27 cellular contexts compared by ENCODE assay signal in the genomic region with DNA sequence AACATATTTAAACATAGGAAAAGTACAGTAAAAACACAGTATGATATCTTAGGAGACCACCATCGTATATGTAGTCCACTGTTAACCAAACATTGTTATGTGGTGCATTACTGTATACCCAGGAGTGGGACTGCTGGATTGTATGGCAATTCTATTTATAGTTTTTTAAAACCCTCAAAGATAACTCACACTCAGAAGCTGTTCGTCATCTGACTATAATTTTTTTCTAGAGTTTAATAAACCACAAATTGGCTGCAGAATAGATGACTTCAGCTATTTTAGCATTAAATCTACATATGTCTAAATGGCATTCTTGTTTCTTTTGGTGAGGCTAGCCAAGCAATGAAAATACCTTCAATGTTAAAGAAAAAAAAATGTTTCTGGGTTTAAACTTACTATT.
"Had no signal": no experiment of that assay in that cellular context is flagged by ENCODE, and none has a peak within 500 bp of the region (broad histone marks: within the 10 kb centered on the region; RNA-seq: fewer than 3 reads in every experiment).

No MANE protein-coding gene starts in this region.

- H3K27me3 ChIP-seq: colonic mucosa, ovary, sigmoid colon, spleen, transverse colon, upper lobe of right lung, vagina had no signal

- H3K27ac ChIP-seq: colonic mucosa, epithelial cell of prostate, lower lobe of right lung, ovary, psoas muscle, sigmoid colon, skin epidermis, spleen, thoracic aorta, transverse colon, upper lobe of right lung, vagina had no signal

- H3K4me1 ChIP-seq: colonic mucosa, lower lobe of right lung, psoas muscle, sigmoid colon, spleen, transverse colon, upper lobe of right lung, vagina had no signal

- H3K9me3 ChIP-seq: colonic mucosa, lower lobe of right lung, ovary, psoas muscle, sigmoid colon, thoracic aorta, transverse colon, upper lobe of right lung, vagina had no signal

- H3K4me3 ChIP-seq: colonic mucosa, lower lobe of right lung, ovary, psoas muscle, sigmoid colon, skin epidermis, spleen, thoracic aorta, transverse colon, upper lobe of right lung, vagina had no signal

- ATAC-seq: esophagus mucosa; left ventricle myocardium superior; lower lobe of right lung; naive thymus-derived CD8-positive, alpha-beta T cell; psoas muscle; right cardiac atrium; stimulated activated naive B cell treated with anti-CD40 and anti-IgM and Interleukin-4, amounts not matched to agents 10 μg/mL and 1 μg/mL and 100 μg/mL, for 72 hours; upper lobe of right lung had no signal

- DNase-seq: colonic mucosa; effector CD8-positive, alpha-beta T cell; endodermal cell; hypothalamus; immature natural killer cell; islet precursor cell; kidney glomerular epithelial cell; left ventricle myocardium superior; lower lobe of right lung; naive thymus-derived CD8-positive, alpha-beta T cell; nephron progenitor cell; nucleus accumbens; ovary; posterior cingulate gyrus; psoas muscle; right cardiac atrium; sigmoid colon; spleen; stimulated activated CD4-positive, alpha-beta T cell treated with anti-CD3 and anti-CD28 coated beads, Interleukin-4, amount 100 ng/mL, for 4 hours; stimulated activated naive B cell treated with anti-CD40 and anti-IgM and Interleukin-4, amounts not matched to agents 10 μg/mL and 1 μg/mL and 100 μg/mL, for 72 hours; transverse colon; upper lobe of right lung had no signal

- H3K36me3 ChIP-seq: colonic mucosa, lower lobe of right lung, ovary, sigmoid colon, spleen, thoracic aorta, transverse colon, upper lobe of right lung, vagina had no signal
